Comparison of ENCODE assay signal across 18 cellular contexts in the genomic region with DNA sequence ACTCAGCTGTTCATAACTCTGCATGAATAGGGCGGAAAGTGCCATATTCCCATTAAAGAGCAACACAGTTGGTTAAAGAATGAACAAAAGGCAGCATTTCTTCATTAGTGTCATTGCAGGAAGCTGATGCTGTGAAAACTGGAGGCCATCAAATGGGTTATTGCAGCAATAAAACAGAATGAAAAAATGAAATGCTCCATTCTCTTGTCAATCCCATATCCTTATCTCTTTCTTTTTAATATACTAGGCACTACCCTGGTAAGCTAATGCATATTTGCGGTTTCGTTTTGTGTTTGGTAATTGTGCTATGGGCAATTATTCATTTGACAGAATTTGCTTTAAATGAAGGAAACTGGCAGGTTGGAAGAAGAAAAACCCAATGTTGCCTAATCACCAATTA. TPM values are rescaled to one million over a fixed set of nuclear protein-coding genes. Genes with fewer than 3 reads are reported as not detected.
DNase-seq lines count a peak whose midpoint lies in the region; ATAC-seq and TF ChIP-seq lines count a peak whose summit lies in the region.
"Had no signal": no experiment of that assay in that cellular context is flagged by ENCODE, and none has a peak within 500 bp of the region (broad histone marks: within the 10 kb centered on the region; RNA-seq: fewer than 3 reads in every experiment).

No MANE protein-coding gene starts in this region.

- no peaks in the 10 kb centered on the region for H3K9me3 ChIP-seq in A673 (ENCODE audit: low read depth, low read length, poor library complexity, severe bottlenecking)
- no peaks in the 10 kb centered on the region for H3K9me3 ChIP-seq in mucosa of descending colon
- H3K9me3 ChIP-seq: A549; BLaER1 treated with 17β-estradiol and CSF1 and Interleukin-3, amounts not matched to agents 10 nM and 100 nM; Caco-2 had no signal

- intact Hi-C loops in A673 (cut with micrococcal nuclease; ENCODE audit: unreplicated experiment) (no loop called here), mucosa of descending colon (cut with DNase I, micrococcal nuclease) (no loop called here)

- H3K4me3 Mint-ChIP-seq in immature natural killer cell, result no peak overlapping the region
- H3K4me3 Mint-ChIP-seq: B cell; CD4-positive, alpha-beta T cell; CD8-positive, alpha-beta T cell had no signal

- no TSS peak for BruUV-seq in A673 (replicated peaks; lab: Mats Ljungman, UMichigan)

- H3K27ac ChIP-seq in A673 (ENCODE audit: low read depth, low read length, poor library complexity, severe bottlenecking), result no peak overlapping the region
- H3K27ac ChIP-seq: A549; BLaER1 treated with 17β-estradiol and CSF1 and Interleukin-3, amounts not matched to agents 10 nM and 100 nM; C4-2B had no signal

- H3K27me3 ChIP-seq in A673 (replicated peaks; ENCODE audit: insufficient read depth, low read depth, low read length, poor library complexity), result no peaks in the 10 kb centered on the region
- H3K27me3 ChIP-seq: BLaER1 treated with 17β-estradiol and CSF1 and Interleukin-3, amounts not matched to agents 10 nM and 100 nM had no signal

- H3K9me3 Mint-ChIP-seq in immature natural killer cell, result no peaks in the 10 kb centered on the region
- H3K9me3 Mint-ChIP-seq: CD4-positive, alpha-beta T cell; CD8-positive, alpha-beta T cell had no signal

- POLR2A ChIA-PET in A673 (lab: Charles Lee; ENCODE audit: low non-redundant PET), result no interaction called here

- DNase-seq in A673 (ENCODE audit: low spot score), result peak; percentile 49
- no peak for DNase-seq in mucosa of descending colon
- no peak for DNase-seq in activated naive CD4-positive, alpha-beta T cell treated with anti-CD3 and anti-CD28 coated beads, Interleukin-2, amount 50 U/mL, for 16 hours
- DNase-seq in central memory CD4-positive, alpha-beta T cell, result no peak
- no peak for DNase-seq in immature natural killer cell
- DNase-seq: 8988T; ACHN; AML-193; Caco-2; Calu3; CD4-positive, alpha-beta T cell; CD8-positive, alpha-beta T cell; DMS79 treated with DMSO at 0.1 percent for 48 hours; GF-D8 had no signal

- peak; percentile 56 for ATAC-seq in mucosa of descending colon
- ATAC-seq: A549; CD8-positive, alpha-beta T cell had no signal

- no peaks in the 10 kb centered on the region for H3K4me1 Mint-ChIP-seq in immature natural killer cell
- H3K4me1 Mint-ChIP-seq: B cell had no signal

- H3K27ac Mint-ChIP-seq in immature natural killer cell, result no peak overlapping the region
- H3K27ac Mint-ChIP-seq: B cell; CD4-positive, alpha-beta T cell; CD8-positive, alpha-beta T cell had no signal

- H3K4me1 ChIP-seq in A673 (ENCODE audit: insufficient read depth, low read length, poor library complexity, severe bottlenecking) (no peaks in the 10 kb centered on the region), mucosa of descending colon (ENCODE audit: low read depth) (no peaks in the 10 kb centered on the region)
- H3K4me1 ChIP-seq: A549; BLaER1 treated with 17β-estradiol and CSF1 and Interleukin-3, amounts not matched to agents 10 nM and 100 nM; Caco-2 had no signal

- CTCF ChIA-PET in A673 (lab: Charles Lee), result no interaction called here

- H3K4me3 ChIP-seq in A673 (ENCODE audit: low read depth, low read length, poor library complexity, severe bottlenecking) (no peak overlapping the region), mucosa of descending colon (no peak overlapping the region)
- H3K4me3 ChIP-seq: A549; BLaER1 treated with 17β-estradiol and CSF1 and Interleukin-3, amounts not matched to agents 10 nM and 100 nM had no signal

- H3K27me3 Mint-ChIP-seq in immature natural killer cell (ENCODE audit: low read depth in 3 of 3), result peaks cover 0 to 5% (median 2%) of the 10 kb centered on the region in 3 donors

- H3K36me3 Mint-ChIP-seq in immature natural killer cell, result no peaks in the 10 kb centered on the region
- H3K36me3 Mint-ChIP-seq: CD8-positive, alpha-beta T cell had no signal

- TF ChIP-seq CTCF in A673 (conservative IDR thresholded peaks at IDR 0.05; ENCODE audit: low read depth, low read length) (no peak), mucosa of descending colon (IDR thresholded peaks at IDR 0.05) (no peak)

- H3K36me3 ChIP-seq in A673 (ENCODE audit: insufficient read depth, low read length, poor library complexity, severe bottlenecking) (no peaks in the 10 kb centered on the region), mucosa of descending colon (ENCODE audit: low read depth) (no peaks in the 10 kb centered on the region)
- H3K36me3 ChIP-seq: BLaER1 treated with 17β-estradiol and CSF1 and Interleukin-3, amounts not matched to agents 10 nM and 100 nM had no signal

RNA-seq across cellular contexts. Expression of a gene that starts 25.3 kb away (rescaled TPM):
- 7.4 and 11.4 TPM in 2 replicates for total RNA-seq in A673 (2021)
- total RNA-seq in mucosa of descending colon, result 10 to 100 TPM in 2 of 3 donors, 1 to 10 TPM in 1; 8.6 to 14.0 (median 12.0) TPM
- polyA plus RNA-seq in immature natural killer cell, result 10 to 100 TPM; 10.8 to 14.6 (median 13.8) TPM

RNA-seq across cellular contexts. Expression of a gene that starts 25.4 kb away (rescaled TPM):
- total RNA-seq in A673 (2021) (37.0 and 41.1 TPM in 2 replicates), mucosa of descending colon (10 to 100 TPM; 29.0 to 35.5 (median 33.6) TPM)
- 10 to 100 TPM; 29.4 to 46.5 (median 30.2) TPM for polyA plus RNA-seq in immature natural killer cell
